17 cellular contexts compared by ENCODE assay signal in genomic region chr9:259405-260404, GRCh38.
"Had no signal": no experiment of that assay in that cellular context is flagged by ENCODE, and none has a peak within 500 bp of the region (broad histone marks: within the 10 kb centered on the region; RNA-seq: fewer than 3 reads in every experiment).

No MANE protein-coding gene starts in this region.

- H3K27me3 ChIP-seq: foreskin keratinocyte, suprapubic skin, upper lobe of left lung had no signal

- H3K27ac ChIP-seq: foreskin keratinocyte, prostate gland, suprapubic skin had no signal

- H3K4me3 ChIP-seq: lung, mucosa of descending colon, prostate gland, suprapubic skin, upper lobe of left lung had no signal

- H3K9me3 ChIP-seq: mucosa of descending colon, prostate gland, suprapubic skin, upper lobe of left lung had no signal

- H3K36me3 ChIP-seq: prostate gland, suprapubic skin, upper lobe of left lung had no signal

- H3K4me1 ChIP-seq: foreskin keratinocyte, prostate gland, suprapubic skin had no signal

- DNase-seq: activated B cell treated with CpG ODN at 0.5 μM for 24 hours; activated CD4-positive, alpha-beta T cell treated with anti-CD3 and anti-CD28 coated beads, Interleukin-2, amount 50 U/mL, for 1 hour; activated naive CD4-positive, alpha-beta T cell; aorta; foreskin keratinocyte; left colon; mucosa of descending colon; natural killer cell; nucleus accumbens; stimulated activated CD4-positive, alpha-beta T cell treated with anti-CD3 and anti-CD28 coated beads, Interleukin-4, amount 100 ng/mL, for 1 hour; stimulated activated CD8-positive, alpha-beta memory T cell treated with anti-CD3 and anti-CD28 coated beads, Interleukin-4, amount 100 ng/mL, for 48 hours; stimulated activated naive CD8-positive, alpha-beta T cell treated with anti-CD3 and anti-CD28 coated beads, Interleukin-15, Interleukin-2, amounts not matched to agents 100 U/mL and 50 U/mL, for 24 hours; T1000; upper lobe of left lung had no signal
